1 cellular context compared by ENCODE assay signal in genomic region chr13:71787461-71787860, GRCh38.
TF ChIP-seq lines count a peak whose summit lies in the region.

No MANE protein-coding gene starts in this region.

TF ChIP-seq in GM23338, 12 proteins besides CTCF, POLR2A, EP300 and RAD21 (continued from another document):
- TF ChIP-seq, protein P1, sequence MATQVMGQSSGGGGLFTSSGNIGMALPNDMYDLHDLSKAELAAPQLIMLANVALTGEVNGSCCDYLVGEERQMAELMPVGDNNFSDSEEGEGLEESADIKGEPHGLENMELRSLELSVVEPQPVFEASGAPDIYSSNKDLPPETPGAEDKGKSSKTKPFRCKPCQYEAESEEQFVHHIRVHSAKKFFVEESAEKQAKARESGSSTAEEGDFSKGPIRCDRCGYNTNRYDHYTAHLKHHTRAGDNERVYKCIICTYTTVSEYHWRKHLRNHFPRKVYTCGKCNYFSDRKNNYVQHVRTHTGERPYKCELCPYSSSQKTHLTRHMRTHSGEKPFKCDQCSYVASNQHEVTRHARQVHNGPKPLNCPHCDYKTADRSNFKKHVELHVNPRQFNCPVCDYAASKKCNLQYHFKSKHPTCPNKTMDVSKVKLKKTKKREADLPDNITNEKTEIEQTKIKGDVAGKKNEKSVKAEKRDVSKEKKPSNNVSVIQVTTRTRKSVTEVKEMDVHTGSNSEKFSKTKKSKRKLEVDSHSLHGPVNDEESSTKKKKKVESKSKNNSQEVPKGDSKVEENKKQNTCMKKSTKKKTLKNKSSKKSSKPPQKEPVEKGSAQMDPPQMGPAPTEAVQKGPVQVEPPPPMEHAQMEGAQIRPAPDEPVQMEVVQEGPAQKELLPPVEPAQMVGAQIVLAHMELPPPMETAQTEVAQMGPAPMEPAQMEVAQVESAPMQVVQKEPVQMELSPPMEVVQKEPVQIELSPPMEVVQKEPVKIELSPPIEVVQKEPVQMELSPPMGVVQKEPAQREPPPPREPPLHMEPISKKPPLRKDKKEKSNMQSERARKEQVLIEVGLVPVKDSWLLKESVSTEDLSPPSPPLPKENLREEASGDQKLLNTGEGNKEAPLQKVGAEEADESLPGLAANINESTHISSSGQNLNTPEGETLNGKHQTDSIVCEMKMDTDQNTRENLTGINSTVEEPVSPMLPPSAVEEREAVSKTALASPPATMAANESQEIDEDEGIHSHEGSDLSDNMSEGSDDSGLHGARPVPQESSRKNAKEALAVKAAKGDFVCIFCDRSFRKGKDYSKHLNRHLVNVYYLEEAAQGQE (IDR thresholded peaks at IDR 0.05; ENCODE audit: unreplicated experiment): no peak
- TF ChIP-seq CREB1 (CRISPR knock-in tag; IDR thresholded peaks at IDR 0.05; ENCODE audit: low read depth) (no peak), ZNF114 (CRISPR knock-in tag; IDR thresholded peaks at IDR 0.05) (no peak), EZH2phosphoT487 (IDR thresholded peaks at IDR 0.05; ENCODE audit: unreplicated experiment) (no peak), ZNF331 (CRISPR knock-in tag; IDR thresholded peaks at IDR 0.05; ENCODE audit: low read depth) (no peak)
